In genomic region chr20:49647509-49647908, GRCh38 we compare ENCODE assay signal across 2 cellular contexts.
TF ChIP-seq lines count a peak whose summit lies in the region.

No MANE protein-coding gene starts in this region.

TF ChIP-seq in A549, 52 proteins besides CTCF, POLR2A, EP300 and RAD21 (continued from another document):
- TF ChIP-seq BCL3 (IDR thresholded peaks at IDR 0.05) = no peak
- TF ChIP-seq, protein P1, sequence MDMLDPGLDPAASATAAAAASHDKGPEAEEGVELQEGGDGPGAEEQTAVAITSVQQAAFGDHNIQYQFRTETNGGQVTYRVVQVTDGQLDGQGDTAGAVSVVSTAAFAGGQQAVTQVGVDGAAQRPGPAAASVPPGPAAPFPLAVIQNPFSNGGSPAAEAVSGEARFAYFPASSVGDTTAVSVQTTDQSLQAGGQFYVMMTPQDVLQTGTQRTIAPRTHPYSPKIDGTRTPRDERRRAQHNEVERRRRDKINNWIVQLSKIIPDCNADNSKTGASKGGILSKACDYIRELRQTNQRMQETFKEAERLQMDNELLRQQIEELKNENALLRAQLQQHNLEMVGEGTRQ (IDR thresholded peaks at IDR 0.05) = no peak
- TF ChIP-seq, protein P2, sequence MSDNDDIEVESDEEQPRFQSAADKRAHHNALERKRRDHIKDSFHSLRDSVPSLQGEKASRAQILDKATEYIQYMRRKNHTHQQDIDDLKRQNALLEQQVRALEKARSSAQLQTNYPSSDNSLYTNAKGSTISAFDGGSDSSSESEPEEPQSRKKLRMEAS (IDR thresholded peaks at IDR 0.05) = no peak
- no peak for TF ChIP-seq FOXS1 (CRISPR knock-in tag; IDR thresholded peaks at IDR 0.05)
- TF ChIP-seq, protein P3, sequence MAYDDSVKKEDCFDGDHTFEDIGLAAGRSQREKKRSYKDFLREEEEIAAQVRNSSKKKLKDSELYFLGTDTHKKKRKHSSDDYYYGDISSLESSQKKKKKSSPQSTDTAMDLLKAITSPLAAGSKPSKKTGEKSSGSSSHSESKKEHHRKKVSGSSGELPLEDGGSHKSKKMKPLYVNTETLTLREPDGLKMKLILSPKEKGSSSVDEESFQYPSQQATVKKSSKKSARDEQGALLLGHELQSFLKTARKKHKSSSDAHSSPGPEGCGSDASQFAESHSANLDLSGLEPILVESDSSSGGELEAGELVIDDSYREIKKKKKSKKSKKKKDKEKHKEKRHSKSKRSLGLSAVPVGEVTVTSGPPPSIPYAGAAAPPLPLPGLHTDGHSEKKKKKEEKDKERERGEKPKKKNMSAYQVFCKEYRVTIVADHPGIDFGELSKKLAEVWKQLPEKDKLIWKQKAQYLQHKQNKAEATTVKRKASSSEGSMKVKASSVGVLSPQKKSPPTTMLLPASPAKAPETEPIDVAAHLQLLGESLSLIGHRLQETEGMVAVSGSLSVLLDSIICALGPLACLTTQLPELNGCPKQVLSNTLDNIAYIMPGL (CRISPR knock-in tag; IDR thresholded peaks at IDR 0.05; ENCODE audit: borderline replicate concordance) = no peak
- no peak for TF ChIP-seq HES2 (IDR thresholded peaks at IDR 0.05)
- TF ChIP-seq, protein P4, sequence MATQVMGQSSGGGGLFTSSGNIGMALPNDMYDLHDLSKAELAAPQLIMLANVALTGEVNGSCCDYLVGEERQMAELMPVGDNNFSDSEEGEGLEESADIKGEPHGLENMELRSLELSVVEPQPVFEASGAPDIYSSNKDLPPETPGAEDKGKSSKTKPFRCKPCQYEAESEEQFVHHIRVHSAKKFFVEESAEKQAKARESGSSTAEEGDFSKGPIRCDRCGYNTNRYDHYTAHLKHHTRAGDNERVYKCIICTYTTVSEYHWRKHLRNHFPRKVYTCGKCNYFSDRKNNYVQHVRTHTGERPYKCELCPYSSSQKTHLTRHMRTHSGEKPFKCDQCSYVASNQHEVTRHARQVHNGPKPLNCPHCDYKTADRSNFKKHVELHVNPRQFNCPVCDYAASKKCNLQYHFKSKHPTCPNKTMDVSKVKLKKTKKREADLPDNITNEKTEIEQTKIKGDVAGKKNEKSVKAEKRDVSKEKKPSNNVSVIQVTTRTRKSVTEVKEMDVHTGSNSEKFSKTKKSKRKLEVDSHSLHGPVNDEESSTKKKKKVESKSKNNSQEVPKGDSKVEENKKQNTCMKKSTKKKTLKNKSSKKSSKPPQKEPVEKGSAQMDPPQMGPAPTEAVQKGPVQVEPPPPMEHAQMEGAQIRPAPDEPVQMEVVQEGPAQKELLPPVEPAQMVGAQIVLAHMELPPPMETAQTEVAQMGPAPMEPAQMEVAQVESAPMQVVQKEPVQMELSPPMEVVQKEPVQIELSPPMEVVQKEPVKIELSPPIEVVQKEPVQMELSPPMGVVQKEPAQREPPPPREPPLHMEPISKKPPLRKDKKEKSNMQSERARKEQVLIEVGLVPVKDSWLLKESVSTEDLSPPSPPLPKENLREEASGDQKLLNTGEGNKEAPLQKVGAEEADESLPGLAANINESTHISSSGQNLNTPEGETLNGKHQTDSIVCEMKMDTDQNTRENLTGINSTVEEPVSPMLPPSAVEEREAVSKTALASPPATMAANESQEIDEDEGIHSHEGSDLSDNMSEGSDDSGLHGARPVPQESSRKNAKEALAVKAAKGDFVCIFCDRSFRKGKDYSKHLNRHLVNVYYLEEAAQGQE (IDR thresholded peaks at IDR 0.05) = no peak
- TF ChIP-seq SREBF2 (IDR thresholded peaks at IDR 0.05) = no peak
- TF ChIP-seq, protein P5, sequence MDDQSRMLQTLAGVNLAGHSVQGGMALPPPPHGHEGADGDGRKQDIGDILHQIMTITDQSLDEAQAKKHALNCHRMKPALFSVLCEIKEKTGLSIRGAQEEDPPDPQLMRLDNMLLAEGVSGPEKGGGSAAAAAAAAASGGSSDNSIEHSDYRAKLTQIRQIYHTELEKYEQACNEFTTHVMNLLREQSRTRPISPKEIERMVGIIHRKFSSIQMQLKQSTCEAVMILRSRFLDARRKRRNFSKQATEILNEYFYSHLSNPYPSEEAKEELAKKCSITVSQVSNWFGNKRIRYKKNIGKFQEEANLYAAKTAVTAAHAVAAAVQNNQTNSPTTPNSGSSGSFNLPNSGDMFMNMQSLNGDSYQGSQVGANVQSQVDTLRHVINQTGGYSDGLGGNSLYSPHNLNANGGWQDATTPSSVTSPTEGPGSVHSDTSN (IDR thresholded peaks at IDR 0.05) = no peak
- TF ChIP-seq EHF (CRISPR knock-in tag; IDR thresholded peaks at IDR 0.05) = no peak
- TF ChIP-seq ESRRA (IDR thresholded peaks at IDR 0.05; ENCODE audit: borderline replicate concordance, low read length) = no peak
- no peak for TF ChIP-seq JUN (IDR thresholded peaks at IDR 0.05)
- no peak for TF ChIP-seq TFCP2L1 (CRISPR knock-in tag; IDR thresholded peaks at IDR 0.05)
- no peak for TF ChIP-seq ZNF302 (CRISPR knock-in tag; IDR thresholded peaks at IDR 0.05)

TF ChIP-seq in GM23338, 12 proteins besides CTCF, POLR2A, EP300 and RAD21 (continued from another document):
- TF ChIP-seq, protein P6, sequence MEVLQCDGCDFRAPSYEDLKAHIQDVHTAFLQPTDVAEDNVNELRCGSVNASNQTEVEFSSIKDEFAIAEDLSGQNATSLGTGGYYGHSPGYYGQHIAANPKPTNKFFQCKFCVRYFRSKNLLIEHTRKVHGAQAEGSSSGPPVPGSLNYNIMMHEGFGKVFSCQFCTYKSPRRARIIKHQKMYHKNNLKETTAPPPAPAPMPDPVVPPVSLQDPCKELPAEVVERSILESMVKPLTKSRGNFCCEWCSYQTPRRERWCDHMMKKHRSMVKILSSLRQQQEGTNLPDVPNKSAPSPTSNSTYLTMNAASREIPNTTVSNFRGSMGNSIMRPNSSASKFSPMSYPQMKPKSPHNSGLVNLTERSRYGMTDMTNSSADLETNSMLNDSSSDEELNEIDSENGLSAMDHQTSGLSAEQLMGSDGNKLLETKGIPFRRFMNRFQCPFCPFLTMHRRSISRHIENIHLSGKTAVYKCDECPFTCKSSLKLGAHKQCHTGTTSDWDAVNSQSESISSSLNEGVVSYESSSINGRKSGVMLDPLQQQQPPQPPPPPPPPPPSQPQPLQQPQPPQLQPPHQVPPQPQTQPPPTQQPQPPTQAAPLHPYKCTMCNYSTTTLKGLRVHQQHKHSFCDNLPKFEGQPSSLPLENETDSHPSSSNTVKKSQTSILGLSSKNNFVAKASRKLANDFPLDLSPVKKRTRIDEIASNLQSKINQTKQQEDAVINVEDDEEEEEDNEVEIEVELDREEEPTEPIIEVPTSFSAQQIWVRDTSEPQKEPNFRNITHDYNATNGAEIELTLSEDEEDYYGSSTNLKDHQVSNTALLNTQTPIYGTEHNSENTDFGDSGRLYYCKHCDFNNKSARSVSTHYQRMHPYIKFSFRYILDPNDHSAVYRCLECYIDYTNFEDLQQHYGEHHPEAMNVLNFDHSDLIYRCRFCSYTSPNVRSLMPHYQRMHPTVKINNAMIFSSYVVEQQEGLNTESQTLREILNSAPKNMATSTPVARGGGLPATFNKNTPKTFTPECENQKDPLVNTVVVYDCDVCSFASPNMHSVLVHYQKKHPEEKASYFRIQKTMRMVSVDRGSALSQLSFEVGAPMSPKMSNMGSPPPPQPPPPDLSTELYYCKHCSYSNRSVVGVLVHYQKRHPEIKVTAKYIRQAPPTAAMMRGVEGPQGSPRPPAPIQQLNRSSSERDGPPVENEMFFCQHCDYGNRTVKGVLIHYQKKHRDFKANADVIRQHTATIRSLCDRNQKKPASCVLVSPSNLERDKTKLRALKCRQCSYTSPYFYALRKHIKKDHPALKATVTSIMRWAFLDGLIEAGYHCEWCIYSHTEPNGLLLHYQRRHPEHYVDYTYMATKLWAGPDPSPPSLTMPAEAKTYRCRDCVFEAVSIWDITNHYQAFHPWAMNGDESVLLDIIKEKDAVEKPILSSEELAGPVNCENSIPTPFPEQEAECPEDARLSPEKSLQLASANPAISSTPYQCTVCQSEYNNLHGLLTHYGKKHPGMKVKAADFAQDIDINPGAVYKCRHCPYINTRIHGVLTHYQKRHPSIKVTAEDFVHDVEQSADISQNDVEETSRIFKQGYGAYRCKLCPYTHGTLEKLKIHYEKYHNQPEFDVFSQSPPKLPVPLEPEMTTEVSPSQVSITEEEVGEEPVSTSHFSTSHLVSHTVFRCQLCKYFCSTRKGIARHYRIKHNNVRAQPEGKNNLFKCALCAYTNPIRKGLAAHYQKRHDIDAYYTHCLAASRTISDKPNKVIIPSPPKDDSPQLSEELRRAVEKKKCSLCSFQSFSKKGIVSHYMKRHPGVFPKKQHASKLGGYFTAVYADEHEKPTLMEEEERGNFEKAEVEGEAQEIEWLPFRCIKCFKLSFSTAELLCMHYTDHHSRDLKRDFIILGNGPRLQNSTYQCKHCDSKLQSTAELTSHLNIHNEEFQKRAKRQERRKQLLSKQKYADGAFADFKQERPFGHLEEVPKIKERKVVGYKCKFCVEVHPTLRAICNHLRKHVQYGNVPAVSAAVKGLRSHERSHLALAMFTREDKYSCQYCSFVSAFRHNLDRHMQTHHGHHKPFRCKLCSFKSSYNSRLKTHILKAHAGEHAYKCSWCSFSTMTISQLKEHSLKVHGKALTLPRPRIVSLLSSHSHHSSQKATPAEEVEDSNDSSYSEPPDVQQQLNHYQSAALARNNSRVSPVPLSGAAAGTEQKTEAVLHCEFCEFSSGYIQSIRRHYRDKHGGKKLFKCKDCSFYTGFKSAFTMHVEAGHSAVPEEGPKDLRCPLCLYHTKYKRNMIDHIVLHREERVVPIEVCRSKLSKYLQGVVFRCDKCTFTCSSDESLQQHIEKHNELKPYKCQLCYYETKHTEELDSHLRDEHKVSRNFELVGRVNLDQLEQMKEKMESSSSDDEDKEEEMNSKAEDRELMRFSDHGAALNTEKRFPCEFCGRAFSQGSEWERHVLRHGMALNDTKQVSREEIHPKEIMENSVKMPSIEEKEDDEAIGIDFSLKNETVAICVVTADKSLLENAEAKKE (CRISPR knock-in tag; IDR thresholded peaks at IDR 0.05) = no peak
- TF ChIP-seq JUNB (IDR thresholded peaks at IDR 0.05; ENCODE audit: unreplicated experiment) = no peak
- TF ChIP-seq ZNF331 (CRISPR knock-in tag; IDR thresholded peaks at IDR 0.05; ENCODE audit: low read depth) = no peak
- no peak for TF ChIP-seq CREB1 (CRISPR knock-in tag; IDR thresholded peaks at IDR 0.05; ENCODE audit: low read depth)
- no peak for TF ChIP-seq ZNF114 (CRISPR knock-in tag; IDR thresholded peaks at IDR 0.05)
- no peak for TF ChIP-seq ETS1 (IDR thresholded peaks at IDR 0.05)
- no peak for TF ChIP-seq EZH2phosphoT487 (IDR thresholded peaks at IDR 0.05; ENCODE audit: unreplicated experiment)
- TF ChIP-seq, protein P4 (IDR thresholded peaks at IDR 0.05; ENCODE audit: unreplicated experiment) = no peak
- TF ChIP-seq EZH2 (IDR thresholded peaks at IDR 0.05; ENCODE audit: low read depth, unreplicated experiment) = no peak
